23 cellular contexts compared by ENCODE assay signal in the genomic region with DNA sequence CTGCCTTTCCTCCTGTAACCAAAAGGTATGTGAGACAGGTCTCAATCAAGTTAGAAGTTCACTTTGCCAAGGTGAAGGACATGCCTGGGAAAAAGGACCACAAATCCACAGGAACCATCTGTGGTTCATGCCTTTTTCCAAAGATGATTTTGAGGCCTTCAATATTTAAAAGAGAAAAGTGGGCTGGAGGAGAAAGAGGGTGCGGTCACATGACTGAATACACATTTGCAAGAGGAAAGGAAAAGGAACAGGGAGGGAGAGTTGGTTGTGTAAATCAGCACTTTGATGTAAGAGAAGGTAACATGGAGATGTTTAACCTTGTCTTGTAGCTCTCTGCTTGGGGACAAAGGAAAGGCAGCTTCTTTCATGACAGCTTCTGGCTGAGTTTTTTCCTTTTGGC. TPM values are rescaled to one million over a fixed set of nuclear protein-coding genes. Genes with fewer than 3 reads are reported as not detected.
DNase-seq lines count a peak whose midpoint lies in the region; ATAC-seq, FAIRE-seq and TF ChIP-seq lines count a peak whose summit lies in the region.
"Had no signal": no experiment of that assay in that cellular context is flagged by ENCODE, and none has a peak within 500 bp of the region (broad histone marks: within the 10 kb centered on the region; RNA-seq: fewer than 3 reads in every experiment).

No MANE protein-coding gene starts in this region.

- no peak overlapping the region for H3K56ac ChIP-seq in H1 (replicated peaks; ENCODE audit: insufficient read length, low read depth, low read length)

- H3K27ac ChIP-seq in H1 (ENCODE audit: low read depth, low read length): no peak overlapping the region
- H3K27ac ChIP-seq: C4-2B had no signal

- 75% methylated on average over 1 of the region's 1 CpG; no CpG with 5 or more reads in 1 of the 2 experiments for WGBS in H1 (ENCODE audit: extremely low coverage in 1 of 2, insufficient coverage in 1 of 2, insufficient read length in 1 of 2, insufficient replicate concordance in 2 of 2, low coverage in 1 of 2, low lambda C conversion rate in 2 of 2, missing lambda C conversion rate in 1 of 2), 2 experiments

- no peak overlapping the region for H3K14ac ChIP-seq in H1 (ENCODE audit: insufficient read length)

- H4K5ac ChIP-seq in H1 (ENCODE audit: insufficient read length, low read depth, low read length): no peak overlapping the region

- TF ChIP-seq RAD21 in Ishikawa (IDR thresholded peaks at IDR 0.05; ENCODE audit: low read depth) (no peak), H1 (IDR thresholded peaks at IDR 0.05 in 1 of 2, conservative IDR thresholded peaks at IDR 0.05 in 1 of 2; ENCODE audit: low read depth in 2 of 2, low read length in 2 of 2) (no peak)

- TF ChIP-seq CTCF in activated CD8-positive, alpha-beta T cell treated with anti-CD3 and anti-CD28 coated beads for 36 hours (IDR thresholded peaks at IDR 0.05): no peak
- TF ChIP-seq CTCF in H1 (IDR thresholded peaks at IDR 0.05; ENCODE audit: control extremely low read depth in 1 of 3, insufficient read depth in 1 of 3, low read depth in 1 of 3, low read length in 3 of 3): no peak

- no peak overlapping the region for H3K4me2 ChIP-seq in H1 (ENCODE audit: insufficient read depth in 1 of 2, low read depth in 2 of 2, low read length in 2 of 2)

- TF ChIP-seq POLR2A in H1 (IDR thresholded peaks at IDR 0.05; ENCODE audit: control extremely low read depth in 1 of 2, low read depth in 2 of 2, low read length in 2 of 2): no peak

- H3K9me3 ChIP-seq in H1 (ENCODE audit: insufficient read depth in 2 of 2, low read depth in 1 of 2, low read length in 1 of 2): no peaks in the 10 kb centered on the region

- H2BK5ac ChIP-seq in H1 (ENCODE audit: low read depth, low read length): no peak overlapping the region

- H3K36me3 ChIP-seq in H1 (ENCODE audit: control insufficient read depth in 2 of 4, insufficient read depth in 4 of 4, low read length in 3 of 4): no peaks in the 10 kb centered on the region; a peak in 1 of 8 replicates

- H2BK20ac ChIP-seq in H1 (ENCODE audit: low read length): no peak overlapping the region

- no peak overlapping the region for H2AK5ac ChIP-seq in H1 (ENCODE audit: low read depth, low read length)

- H3K79me2 ChIP-seq in H1 (ENCODE audit: control insufficient read depth in 1 of 2, insufficient read depth in 2 of 2, low read length in 2 of 2): no peaks in the 10 kb centered on the region

- no peaks in the 10 kb centered on the region for H3K79me1 ChIP-seq in H1 (ENCODE audit: low read depth, low read length)

- TF ChIP-seq EP300 in Ishikawa (IDR thresholded peaks at IDR 0.05; ENCODE audit: borderline replicate concordance) (no peak), H1 (IDR thresholded peaks at IDR 0.05; ENCODE audit: borderline replicate concordance in 1 of 2, low read depth in 2 of 2, low read length in 2 of 2) (no peak)

- H3K9me3 Mint-ChIP-seq in activated CD8-positive, alpha-beta T cell treated with anti-CD3 and anti-CD28 coated beads for 36 hours: no peaks in the 10 kb centered on the region
- H3K9me3 Mint-ChIP-seq in stimulated activated naive B cell treated with anti-CD40 and anti-IgM and Interleukin-4, amounts not matched to agents 10 μg/mL and 1 μg/mL and 100 μg/mL, for 72 hours: no peaks in the 10 kb centered on the region
- H3K9me3 Mint-ChIP-seq: HFFc6, IgD-negative memory B cell had no signal

- H2AFZ ChIP-seq in H1 (ENCODE audit: low read length): peak overlapping the region; percentile 94

- H3K4me1 Mint-ChIP-seq in activated CD8-positive, alpha-beta T cell treated with anti-CD3 and anti-CD28 coated beads for 36 hours (ENCODE audit: low read depth): peaks cover 20% of the 10 kb centered on the region
- peaks cover 6 to 9% of the 10 kb centered on the region in 2 donors for H3K4me1 Mint-ChIP-seq in stimulated activated naive B cell treated with anti-CD40 and anti-IgM and Interleukin-4, amounts not matched to agents 10 μg/mL and 1 μg/mL and 100 μg/mL, for 72 hours
- H3K4me1 Mint-ChIP-seq: IgD-negative memory B cell had no signal

- no peak overlapping the region for H3K4me3 ChIP-seq in H1 (ENCODE audit: extremely low read depth in 1 of 4, insufficient read depth in 2 of 4, low read depth in 3 of 4, low read length in 4 of 4)

- no peak overlapping the region for H3K4me3 Mint-ChIP-seq in activated CD8-positive, alpha-beta T cell treated with anti-CD3 and anti-CD28 coated beads for 36 hours
- H3K4me3 Mint-ChIP-seq in stimulated activated naive B cell treated with anti-CD40 and anti-IgM and Interleukin-4, amounts not matched to agents 10 μg/mL and 1 μg/mL and 100 μg/mL, for 72 hours: no peak overlapping the region
- H3K4me3 Mint-ChIP-seq: HFFc6, IgD-negative memory B cell had no signal

- no peak for ATAC-seq in activated CD8-positive, alpha-beta T cell treated with anti-CD3 and anti-CD28 coated beads for 36 hours
- no peak for ATAC-seq in stimulated activated naive B cell treated with anti-CD40 and anti-IgM and Interleukin-4, amounts not matched to agents 10 μg/mL and 1 μg/mL and 100 μg/mL, for 72 hours (replicated peaks)
- ATAC-seq in GM19395 (IDR thresholded peaks at IDR 0.05; ENCODE audit: unreplicated experiment) (no peak), HG02885 (IDR thresholded peaks at IDR 0.05; ENCODE audit: poor library complexity, unreplicated experiment) (no peak)
- ATAC-seq: PC-3 had no signal

- H2BK12ac ChIP-seq in H1 (ENCODE audit: low read depth, low read length): no peak overlapping the region

- H3K4ac ChIP-seq in H1 (replicated peaks; ENCODE audit: insufficient read length, low read depth, low read length): no peak overlapping the region

- no peak overlapping the region for H3K18ac ChIP-seq in H1 (ENCODE audit: extremely low read depth, low read length)

- CTCF ChIA-PET in activated CD8-positive, alpha-beta T cell treated with anti-CD3 and anti-CD28 coated beads for 36 hours (lab: Charles Lee): no interaction called here
- CTCF ChIA-PET in H1 (lab: Charles Lee; ENCODE audit: partially characterized antibody): interaction anchor here (0.9 to 1.7 kb wide), 2 partner anchors 55 to 131 kb away, joined by 3 to 4 read pairs; no protein-coding TSS in a partner anchor

- no peaks in the 10 kb centered on the region for H3K4me1 ChIP-seq in H1 (replicated peaks in 1 of 4; ENCODE audit: control insufficient read depth in 3 of 4, insufficient read depth in 4 of 4, low read length in 3 of 4)

- H3K23me2 ChIP-seq in H1 (ENCODE audit: low read depth, low read length): no peaks in the 10 kb centered on the region

- no peak overlapping the region for H2BK15ac ChIP-seq in H1 (ENCODE audit: low read length)

- intact Hi-C loops in activated CD8-positive, alpha-beta T cell treated with anti-CD3 and anti-CD28 coated beads for 36 hours (cut with micrococcal nuclease): no loop called here

- no peaks in the 10 kb centered on the region for H3K27me3 Mint-ChIP-seq in activated CD8-positive, alpha-beta T cell treated with anti-CD3 and anti-CD28 coated beads for 36 hours
- peaks cover 22 to 42% of the 10 kb centered on the region in 2 donors for H3K27me3 Mint-ChIP-seq in stimulated activated naive B cell treated with anti-CD40 and anti-IgM and Interleukin-4, amounts not matched to agents 10 μg/mL and 1 μg/mL and 100 μg/mL, for 72 hours

- H3K27me3 ChIP-seq in H1 (replicated peaks in 1 of 4; ENCODE audit: control insufficient read depth in 3 of 4, extremely low read depth in 1 of 4, insufficient read depth in 3 of 4, low read length in 3 of 4): no peaks in the 10 kb centered on the region; a peak in 1 of 7 replicates

- POLR2A ChIA-PET in activated CD8-positive, alpha-beta T cell treated with anti-CD3 and anti-CD28 coated beads for 36 hours (lab: Charles Lee): interaction anchor here (1.1 kb wide), 1 partner anchor 12 kb away, joined by 3 read pairs; no protein-coding TSS in a partner anchor
- POLR2A ChIA-PET in H1 (lab: Charles Lee; ENCODE audit: partially characterized antibody): no interaction called here

- H4K20me1 ChIP-seq in H1 (replicated peaks in 1 of 2; ENCODE audit: control insufficient read depth in 1 of 2, insufficient read depth in 2 of 2, low read length in 2 of 2): no peaks in the 10 kb centered on the region

- H3K23ac ChIP-seq in H1 (ENCODE audit: insufficient read length): no peak overlapping the region

- H4K8ac ChIP-seq in H1 (ENCODE audit: extremely low read depth, insufficient read depth, low read length): no peak overlapping the region

- FAIRE-seq in H1 (lab: Jason Lieb, UNC): no peak
- FAIRE-seq: GM12892, GM18507, H54 had no signal

- peak overlapping the region; percentile 22 for H3K27ac Mint-ChIP-seq in activated CD8-positive, alpha-beta T cell treated with anti-CD3 and anti-CD28 coated beads for 36 hours
- peak overlapping the region; percentile 71 for H3K27ac Mint-ChIP-seq in stimulated activated naive B cell treated with anti-CD40 and anti-IgM and Interleukin-4, amounts not matched to agents 10 μg/mL and 1 μg/mL and 100 μg/mL, for 72 hours
- H3K27ac Mint-ChIP-seq: HFFc6 had no signal

- no peak for DNase-seq in activated CD8-positive, alpha-beta T cell treated with anti-CD3 and anti-CD28 coated beads for 36 hours
- DNase-seq in H1 (ENCODE audit: low read depth in 1 of 2, low spot score in 2 of 2) (no peak), NCI-H2227 treated with DMSO at 0.1 percent for 48 hours (lab: John Stamatoyannopoulos, UW) (no peak)
- DNase-seq in stimulated activated naive B cell treated with anti-CD40 and anti-IgM and Interleukin-4, amounts not matched to agents 10 μg/mL and 1 μg/mL and 100 μg/mL, for 72 hours: no peak
- DNase-seq: DMS79, HFFc6, NCI-H1105 treated with DMSO at 0.1 percent for 48 hours, NCI-H1694 treated with DMSO at 0.1 percent for 48 hours, NCI-H2107, NCI-H524, NCI-H82, PC-3, RPMI8226 had no signal

- no peak overlapping the region for H4K91ac ChIP-seq in H1 (replicated peaks; ENCODE audit: insufficient read length, low read length)

- no peak overlapping the region for H3K9ac ChIP-seq in H1 (replicated peaks in 1 of 4; ENCODE audit: extremely low read depth in 1 of 4, low read depth in 3 of 4, low read length in 3 of 4)

- no peaks in the 10 kb centered on the region for H3K36me3 Mint-ChIP-seq in activated CD8-positive, alpha-beta T cell treated with anti-CD3 and anti-CD28 coated beads for 36 hours (ENCODE audit: low read depth)
- H3K36me3 Mint-ChIP-seq in stimulated activated naive B cell treated with anti-CD40 and anti-IgM and Interleukin-4, amounts not matched to agents 10 μg/mL and 1 μg/mL and 100 μg/mL, for 72 hours: no peaks in the 10 kb centered on the region
- H3K36me3 Mint-ChIP-seq: IgD-negative memory B cell had no signal

- H2BK120ac ChIP-seq in H1 (replicated peaks; ENCODE audit: low read depth, low read length): no peak overlapping the region

RNA-seq across cellular contexts. Expression of gene MOV10L1, which starts 21.2 kb away (rescaled TPM):
- total RNA-seq in activated CD8-positive, alpha-beta T cell treated with anti-CD3 and anti-CD28 coated beads for 36 hours: under 1 TPM in 1 of 2 experiments, not detected in 1; 0.34 TPM
- total RNA-seq in H1 (2021; fragmentation: NEBNext Ultra II Directional; extraction: Animal tissue kit (Norgen Biotek cat#: 25700)): not detected in 2 replicates
- 0.13 and 0.32 TPM in 2 replicates for polyA plus RNA-seq in H1 (2011; rRNA removed)
- polyA plus RNA-seq in H1 (2011; cell fraction: cytosol; rRNA removed): 0.37 TPM
- 0.31 TPM for polyA plus RNA-seq in H1 (2011; cell fraction: nucleus; rRNA removed)
- 0.07 TPM in 1 of 4 replicates, not detected in the others for polyA plus RNA-seq in H1 (2012, experiment 1 of 2)
- not detected for polyA plus RNA-seq in H1 (2012, experiment 2 of 2)
- polyA plus RNA-seq in H1 (2013, experiment 1 of 2): 0.14 TPM
- 0.06 TPM for polyA plus RNA-seq in H1 (2013, experiment 2 of 2)
- 0.16 TPM in 1 of 2 replicates, not detected in the other for polyA minus RNA-seq in H1 (2011; rRNA and poly(A)+ RNA removed)
- not detected for polyA minus RNA-seq in H1 (2011; cell fraction: cytosol; rRNA and poly(A)+ RNA removed)
- 0.80 TPM for polyA minus RNA-seq in H1 (2011; cell fraction: nucleus; rRNA and poly(A)+ RNA removed)
- total RNA-seq: HT1080 had no signal
- polyA plus RNA-seq: IgD-negative memory B cell had no signal

RNA-seq across cellular contexts. Expression of gene MLC1, which starts 25.8 kb away (rescaled TPM):
- total RNA-seq in activated CD8-positive, alpha-beta T cell treated with anti-CD3 and anti-CD28 coated beads for 36 hours: 1 to 10 TPM; 1.3 to 1.5 TPM
- not detected in 2 replicates for total RNA-seq in H1 (2021; fragmentation: NEBNext Ultra II Directional; extraction: Animal tissue kit (Norgen Biotek cat#: 25700))
- 0.17 and 0.20 TPM in 2 replicates for polyA plus RNA-seq in H1 (2011; rRNA removed)
- 0.12 TPM for polyA plus RNA-seq in H1 (2011; cell fraction: cytosol; rRNA removed)
- polyA plus RNA-seq in H1 (2011; cell fraction: nucleus; rRNA removed): 0.34 TPM
- polyA plus RNA-seq in H1 (2012, experiment 1 of 2): 0.09 to 0.28 TPM (median 0.19 TPM) in 3 of 4 replicates, not detected in the other
- polyA plus RNA-seq in H1 (2012, experiment 2 of 2): 0.08 TPM
- 0.08 TPM for polyA plus RNA-seq in H1 (2013, experiment 1 of 2)
- 0.09 TPM for polyA plus RNA-seq in H1 (2013, experiment 2 of 2)
- 0.29 and 0.44 TPM in 2 replicates for polyA minus RNA-seq in H1 (2011; rRNA and poly(A)+ RNA removed)
- not detected for polyA minus RNA-seq in H1 (2011; cell fraction: cytosol; rRNA and poly(A)+ RNA removed)
- not detected for polyA minus RNA-seq in H1 (2011; cell fraction: nucleus; rRNA and poly(A)+ RNA removed)
- total RNA-seq: HFFc6, LHCN-M2 had no signal

RNA-seq across cellular contexts. Expression of gene TTLL8, which starts 53.0 kb away (rescaled TPM):
- total RNA-seq in activated CD8-positive, alpha-beta T cell treated with anti-CD3 and anti-CD28 coated beads for 36 hours: not detected
- total RNA-seq in H1 (2021; fragmentation: NEBNext Ultra II Directional; extraction: Animal tissue kit (Norgen Biotek cat#: 25700)): not detected in 2 replicates
- polyA plus RNA-seq in H1 (2011; rRNA removed): not detected in 2 replicates
- not detected for polyA plus RNA-seq in H1 (2011; cell fraction: cytosol; rRNA removed)
- polyA plus RNA-seq in H1 (2011; cell fraction: nucleus; rRNA removed): not detected
- polyA plus RNA-seq in H1 (2012, experiment 1 of 2): not detected in 4 replicates
- not detected for polyA plus RNA-seq in H1 (2012, experiment 2 of 2)
- polyA plus RNA-seq in H1 (2013, experiment 1 of 2): not detected
- not detected for polyA plus RNA-seq in H1 (2013, experiment 2 of 2)
- polyA minus RNA-seq in H1 (2011; rRNA and poly(A)+ RNA removed): not detected in 2 replicates
- polyA minus RNA-seq in H1 (2011; cell fraction: cytosol; rRNA and poly(A)+ RNA removed): not detected
- not detected for polyA minus RNA-seq in H1 (2011; cell fraction: nucleus; rRNA and poly(A)+ RNA removed)
- total RNA-seq: HFFc6, HT1080, LHCN-M2, PC-3 had no signal
- polyA plus RNA-seq: IgD-negative memory B cell had no signal

RNA-seq across cellular contexts. Expression of gene PANX2, which starts 59.5 kb away (rescaled TPM):
- 1 to 10 TPM; 3.3 to 3.9 TPM for total RNA-seq in activated CD8-positive, alpha-beta T cell treated with anti-CD3 and anti-CD28 coated beads for 36 hours
- 5.0 and 5.4 TPM in 2 replicates for total RNA-seq in H1 (2021; fragmentation: NEBNext Ultra II Directional; extraction: Animal tissue kit (Norgen Biotek cat#: 25700))
- polyA plus RNA-seq in H1 (2011; rRNA removed): 3.5 and 6.0 TPM in 2 replicates
- 4.2 TPM for polyA plus RNA-seq in H1 (2011; cell fraction: cytosol; rRNA removed)
- polyA plus RNA-seq in H1 (2011; cell fraction: nucleus; rRNA removed): 8.3 TPM
- polyA plus RNA-seq in H1 (2012, experiment 1 of 2): 3.9 to 6.9 TPM (median 5.9 TPM) in 4 replicates
- polyA plus RNA-seq in H1 (2012, experiment 2 of 2): 4.1 TPM
- 4.8 TPM for polyA plus RNA-seq in H1 (2013, experiment 1 of 2)
- 5.1 TPM for polyA plus RNA-seq in H1 (2013, experiment 2 of 2)
- 0.78 and 0.91 TPM in 2 replicates for polyA minus RNA-seq in H1 (2011; rRNA and poly(A)+ RNA removed)
- polyA minus RNA-seq in H1 (2011; cell fraction: cytosol; rRNA and poly(A)+ RNA removed): 2.8 TPM
- polyA minus RNA-seq in H1 (2011; cell fraction: nucleus; rRNA and poly(A)+ RNA removed): 2.8 TPM
- polyA plus RNA-seq: IgD-negative memory B cell had no signal
